In genomic region chr3:100877286-100877685, GRCh38 we compare ENCODE assay signal across 30 cellular contexts.
"Had no signal": no experiment of that assay in that cellular context is flagged by ENCODE, and none has a peak within 500 bp of the region (broad histone marks: within the 10 kb centered on the region; RNA-seq: fewer than 3 reads in every experiment).

No MANE protein-coding gene starts in this region.

- H3K36me3 Mint-ChIP-seq: activated CD4-positive, alpha-beta memory T cell treated with anti-CD3 and anti-CD28 coated beads for 36 hours; activated naive CD4-positive, alpha-beta T cell treated with anti-CD3 and anti-CD28 coated beads, Interleukin-2, amount 10 ng/mL, durations not matched to agents 7 days and 5 days; activated naive CD8-positive, alpha-beta T cell had no signal

- FAIRE-seq: endometrium, endothelial cell of umbilical vein had no signal

- H3K27me3 ChIP-seq: body of pancreas, colonic mucosa, esophagus squamous epithelium had no signal

- H3K27ac ChIP-seq: body of pancreas, colonic mucosa, epithelial cell of prostate had no signal

- H3K9me3 Mint-ChIP-seq: activated CD4-positive, alpha-beta memory T cell treated with anti-CD3 and anti-CD28 coated beads for 36 hours; activated CD4-positive, alpha-beta T cell treated with anti-CD3 and anti-CD28 coated beads, Interleukin-2, amount 10 ng/mL, durations not matched to agents 24 days and 14 days; activated naive CD4-positive, alpha-beta T cell treated with anti-CD3 and anti-CD28 coated beads, Interleukin-2, amount 10 ng/mL, durations not matched to agents 7 days and 5 days; activated T-cell treated with anti-CD3 and anti-CD28 coated beads, Interleukin-2, amount 50 U/mL, for 24 hours; activated T-cell treated with anti-CD3 and anti-CD28 coated beads, Interleukin-2, amount 50 U/mL, for 72 hours; T-helper 2 cell treated with Interferon-gamma antibody and Interleukin-4, amounts not matched to agents 5 μg/mL and 100 μg/mL, for 36 hours had no signal

- ATAC-seq: activated CD4-positive, alpha-beta T cell treated with anti-CD3 and anti-CD28 coated beads for 36 hours; activated T-cell treated with anti-CD3 and anti-CD28 coated beads, Interleukin-2, amount 50 U/mL, for 72 hours; body of pancreas; T-helper 17 cell had no signal

- H3K9me3 ChIP-seq: body of pancreas, colonic mucosa, esophagus squamous epithelium had no signal

- H3K36me3 ChIP-seq: colonic mucosa, esophagus squamous epithelium had no signal

- DNase-seq: activated CD4-positive, alpha-beta memory T cell treated with anti-CD3 and anti-CD28 coated beads for 36 hours; activated CD4-positive, alpha-beta T cell treated with anti-CD3 and anti-CD28 coated beads for 36 hours; activated CD4-positive, alpha-beta T cell treated with anti-CD3 and anti-CD28 coated beads, Interleukin-2, amount 10 ng/mL, durations not matched to agents 24 days and 14 days; activated CD4-positive, CD25-positive, alpha-beta regulatory T cell; activated CD4-positive, CD25-positive, alpha-beta regulatory T cell treated with anti-CD3 and anti-CD28 coated beads, Interleukin-2, amount 50 U/mL, for 72 hours; activated CD8-positive, alpha-beta memory T cell treated with anti-CD3 and anti-CD28 coated beads, Interleukin-2, amount 50 U/mL, for 48 hours; activated gamma-delta T cell; activated naive CD4-positive, alpha-beta T cell; activated naive CD4-positive, alpha-beta T cell treated with anti-CD3 and anti-CD28 coated beads, Interleukin-2, amount 10 ng/mL, durations not matched to agents 7 days and 5 days; activated T-cell treated with anti-CD3 and anti-CD28 coated beads for 4 hours; activated T-cell treated with anti-CD3 and anti-CD28 coated beads, Interleukin-2, amount 50 U/mL, for 24 hours; activated T-cell treated with anti-CD3 and anti-CD28 coated beads, Interleukin-2, amount 50 U/mL, for 72 hours; amniotic stem cell; anterior cingulate cortex; body of pancreas; central memory CD4-positive, alpha-beta T cell; cerebellar nuclear complex; colonic mucosa; effector CD8-positive, alpha-beta T cell; esophagus squamous epithelium; foreskin melanocyte; head of caudate nucleus; T-helper 1 cell; T-helper 17 cell; T1000 had no signal

- H3K4me3 Mint-ChIP-seq: activated CD4-positive, alpha-beta memory T cell treated with anti-CD3 and anti-CD28 coated beads for 36 hours; activated CD4-positive, alpha-beta T cell treated with anti-CD3 and anti-CD28 coated beads for 36 hours; activated CD4-positive, alpha-beta T cell treated with anti-CD3 and anti-CD28 coated beads, Interleukin-2, amount 10 ng/mL, durations not matched to agents 24 days and 14 days; activated naive CD4-positive, alpha-beta T cell treated with anti-CD3 and anti-CD28 coated beads, Interleukin-2, amount 10 ng/mL, durations not matched to agents 7 days and 5 days; activated naive CD8-positive, alpha-beta T cell; activated T-cell treated with anti-CD3 and anti-CD28 coated beads, Interleukin-2, amount 50 U/mL, for 24 hours; activated T-cell treated with anti-CD3 and anti-CD28 coated beads, Interleukin-2, amount 50 U/mL, for 72 hours; T-helper 17 cell; T-helper 2 cell treated with Interferon-gamma antibody and Interleukin-4, amounts not matched to agents 5 μg/mL and 100 μg/mL, for 36 hours had no signal

- H3K4me1 ChIP-seq: colonic mucosa had no signal

- H3K27ac Mint-ChIP-seq: activated CD4-positive, alpha-beta memory T cell treated with anti-CD3 and anti-CD28 coated beads for 36 hours; activated CD4-positive, alpha-beta T cell treated with anti-CD3 and anti-CD28 coated beads for 36 hours; activated CD4-positive, alpha-beta T cell treated with anti-CD3 and anti-CD28 coated beads, Interleukin-2, amount 10 ng/mL, durations not matched to agents 24 days and 14 days; activated naive CD4-positive, alpha-beta T cell treated with anti-CD3 and anti-CD28 coated beads, Interleukin-2, amount 10 ng/mL, durations not matched to agents 7 days and 5 days; activated naive CD8-positive, alpha-beta T cell; activated T-cell treated with anti-CD3 and anti-CD28 coated beads, Interleukin-2, amount 50 U/mL, for 24 hours; activated T-cell treated with anti-CD3 and anti-CD28 coated beads, Interleukin-2, amount 50 U/mL, for 72 hours; T-helper 17 cell; T-helper 2 cell treated with Interferon-gamma antibody and Interleukin-4, amounts not matched to agents 5 μg/mL and 100 μg/mL, for 36 hours had no signal

- H3K27me3 Mint-ChIP-seq: activated naive CD4-positive, alpha-beta T cell treated with anti-CD3 and anti-CD28 coated beads, Interleukin-2, amount 10 ng/mL, durations not matched to agents 7 days and 5 days had no signal

- H3K4me3 ChIP-seq: body of pancreas, colonic mucosa, esophagus squamous epithelium had no signal

- H3K4me1 Mint-ChIP-seq: activated CD4-positive, alpha-beta T cell treated with anti-CD3 and anti-CD28 coated beads for 36 hours; activated CD4-positive, alpha-beta T cell treated with anti-CD3 and anti-CD28 coated beads, Interleukin-2, amount 10 ng/mL, durations not matched to agents 24 days and 14 days; activated naive CD4-positive, alpha-beta T cell treated with anti-CD3 and anti-CD28 coated beads, Interleukin-2, amount 10 ng/mL, durations not matched to agents 7 days and 5 days; T-helper 17 cell had no signal
